Comparison of ENCODE assay signal across 23 cellular contexts in genomic region chr1:160001440-160001839, GRCh38. TPM values are rescaled to one million over a fixed set of nuclear protein-coding genes. Genes with fewer than 3 reads are reported as not detected.
"Had no signal": no experiment of that assay in that cellular context is flagged by ENCODE, and none has a peak within 500 bp of the region (broad histone marks: within the 10 kb centered on the region; RNA-seq: fewer than 3 reads in every experiment).

No MANE protein-coding gene starts in this region.

- H3K4me3 ChIP-seq: MG63, SJSA1, SK-N-MC had no signal

- DNase-seq: KBM-7, MG63, NCI-H1092, NCI-H1105 treated with DMSO at 0.1 percent for 48 hours, NCI-H1417 treated with DMSO at 0.1 percent for 48 hours, NCI-H146, NCI-H1694 treated with DMSO at 0.1 percent for 48 hours, NCI-H1930, NCI-H2081, NCI-H2107, NCI-H2227 treated with DMSO at 0.1 percent for 48 hours, NCI-H524 treated with DMSO at 0.1 percent for 48 hours, NCI-H69, NCI-H774, Right ventricle myocardium superior, RPMI8226, SIG-M5 had no signal

- H3K27ac ChIP-seq: SJSA1, SK-N-MC had no signal

- H3K27me3 ChIP-seq: MG63, SJSA1 had no signal

- FAIRE-seq: RCC 7860 had no signal

- H3K36me3 Mint-ChIP-seq: IgD-negative memory B cell had no signal

- H3K36me3 ChIP-seq: MG63, SJSA1 had no signal

- H3K27ac Mint-ChIP-seq: IgD-negative memory B cell had no signal

- H3K9me3 Mint-ChIP-seq: IgD-negative memory B cell had no signal

- H3K9me3 ChIP-seq: MG63, SJSA1 had no signal

RNA-seq across cellular contexts. Expression of gene SLAMF9, which starts 47.4 kb away (rescaled TPM):
- total RNA-seq: HT-29, NCI-H460, Right ventricle myocardium superior, SJSA1 had no signal
- polyA plus RNA-seq: IgD-negative memory B cell had no signal

RNA-seq across cellular contexts. Expression of gene IGSF9, which starts 56.0 kb away (rescaled TPM):
- total RNA-seq: NCI-H460 had no signal
